Comparison of ENCODE assay signal across 1 cellular context in genomic region chr5:22319798-22320197, GRCh38.
TF ChIP-seq lines count a peak whose summit lies in the region.

No MANE protein-coding gene starts in this region.

TF ChIP-seq in GM23338, 12 proteins besides CTCF, POLR2A, EP300 and RAD21 (continued from another document):
- no peak for TF ChIP-seq ZNF462 (CRISPR knock-in tag; IDR thresholded peaks at IDR 0.05)
- TF ChIP-seq, protein P1, sequence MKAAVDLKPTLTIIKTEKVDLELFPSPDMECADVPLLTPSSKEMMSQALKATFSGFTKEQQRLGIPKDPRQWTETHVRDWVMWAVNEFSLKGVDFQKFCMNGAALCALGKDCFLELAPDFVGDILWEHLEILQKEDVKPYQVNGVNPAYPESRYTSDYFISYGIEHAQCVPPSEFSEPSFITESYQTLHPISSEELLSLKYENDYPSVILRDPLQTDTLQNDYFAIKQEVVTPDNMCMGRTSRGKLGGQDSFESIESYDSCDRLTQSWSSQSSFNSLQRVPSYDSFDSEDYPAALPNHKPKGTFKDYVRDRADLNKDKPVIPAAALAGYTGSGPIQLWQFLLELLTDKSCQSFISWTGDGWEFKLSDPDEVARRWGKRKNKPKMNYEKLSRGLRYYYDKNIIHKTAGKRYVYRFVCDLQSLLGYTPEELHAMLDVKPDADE (IDR thresholded peaks at IDR 0.05), result no peak
TF ChIP-seq in GM23338: peak in this region for 0.
